1 cellular context compared by ENCODE assay signal in the genomic region with DNA sequence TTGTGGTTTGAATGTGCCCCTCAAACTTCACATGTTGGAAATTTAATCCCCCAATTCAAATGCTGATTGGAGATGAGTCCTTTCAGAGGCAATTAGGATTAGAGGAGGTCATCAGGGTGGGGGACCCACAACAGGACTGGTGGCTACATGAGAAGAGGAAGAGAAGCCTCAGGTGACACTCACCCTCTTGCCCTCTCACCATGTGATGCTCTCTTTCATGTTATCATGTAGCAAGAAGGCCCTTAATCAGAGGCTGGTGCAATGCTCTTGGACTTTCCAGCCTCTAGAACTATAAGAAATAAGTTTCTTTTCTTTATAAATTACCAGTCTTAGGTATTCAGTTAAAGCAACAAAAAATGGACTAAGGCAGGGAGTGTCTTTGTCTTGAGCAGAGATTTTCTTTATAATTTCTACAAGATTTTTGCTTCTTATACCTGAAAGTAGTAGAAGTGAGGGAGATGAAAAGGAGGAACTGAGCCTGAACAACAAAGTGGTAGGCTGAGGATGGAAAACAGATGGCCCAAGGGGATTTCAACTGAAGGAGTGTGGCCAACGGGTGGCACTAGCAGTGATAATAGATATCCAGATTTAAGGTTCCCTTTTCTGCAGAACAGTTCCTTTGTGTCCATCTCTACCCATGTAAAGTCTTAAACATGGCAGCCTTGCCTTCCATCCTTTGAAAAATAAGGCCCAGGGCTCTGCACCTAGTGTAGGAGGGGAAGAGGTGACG.
TF ChIP-seq lines count a peak whose summit lies in the region.

No MANE protein-coding gene starts in this region.

TF ChIP-seq in GM23338, 12 proteins besides CTCF, POLR2A, EP300 and RAD21 (continued from another document):
- TF ChIP-seq, protein P1, sequence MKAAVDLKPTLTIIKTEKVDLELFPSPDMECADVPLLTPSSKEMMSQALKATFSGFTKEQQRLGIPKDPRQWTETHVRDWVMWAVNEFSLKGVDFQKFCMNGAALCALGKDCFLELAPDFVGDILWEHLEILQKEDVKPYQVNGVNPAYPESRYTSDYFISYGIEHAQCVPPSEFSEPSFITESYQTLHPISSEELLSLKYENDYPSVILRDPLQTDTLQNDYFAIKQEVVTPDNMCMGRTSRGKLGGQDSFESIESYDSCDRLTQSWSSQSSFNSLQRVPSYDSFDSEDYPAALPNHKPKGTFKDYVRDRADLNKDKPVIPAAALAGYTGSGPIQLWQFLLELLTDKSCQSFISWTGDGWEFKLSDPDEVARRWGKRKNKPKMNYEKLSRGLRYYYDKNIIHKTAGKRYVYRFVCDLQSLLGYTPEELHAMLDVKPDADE (IDR thresholded peaks at IDR 0.05) = no peak
- TF ChIP-seq STAT1 (IDR thresholded peaks at IDR 0.05; ENCODE audit: unreplicated experiment) = no peak
